Comparison of ENCODE assay signal across 8 cellular contexts in genomic region chr14:22200977-22201605, GRCh38.
DNase-seq lines count a peak whose midpoint lies in the region; ATAC-seq and TF ChIP-seq lines count a peak whose summit lies in the region.

No MANE protein-coding gene starts in this region.

- H3K4me1 ChIP-seq in right atrium auricular region, result no peaks in the 10 kb centered on the region

- no peaks in the 10 kb centered on the region for H3K27me3 ChIP-seq in right atrium auricular region

- no peaks in the 10 kb centered on the region for H3K9me3 ChIP-seq in right atrium auricular region

- H3K36me3 ChIP-seq in right atrium auricular region, result no peaks in the 10 kb centered on the region

- TF ChIP-seq CTCF in AG04449 (IDR thresholded peaks at IDR 0.05; ENCODE audit: insufficient read depth, low read length, missing control alignments) (peak; percentile 73), GM12874 (IDR thresholded peaks at IDR 0.05; ENCODE audit: insufficient read depth, low read depth, low read length) (peak; percentile 68), WI38 (IDR thresholded peaks at IDR 0.05; ENCODE audit: low read depth, low read length) (peak; percentile 70), right atrium auricular region (IDR thresholded peaks at IDR 0.05) (peak; percentile 27 to 60)

- H3K4me3 ChIP-seq in AG04449 (ENCODE audit: low read depth, low read length), result no peak overlapping the region
- no peak overlapping the region for H3K4me3 ChIP-seq in WI38 (ENCODE audit: low read depth, low read length)
- no peak overlapping the region for H3K4me3 ChIP-seq in right atrium auricular region

- CTCF ChIA-PET in AG04449 (lab: Yijun Ruan, JAX), result interaction anchor here (0.6 to 4.3 kb wide), 49 partner anchors 8 to 338 kb away, joined by 3 to 71 read pairs (median 6); no protein-coding TSS in a partner anchor

- no peak for ATAC-seq in GM21367 (IDR thresholded peaks at IDR 0.05; ENCODE audit: unreplicated experiment)

- no peak overlapping the region for H3K27ac ChIP-seq in right atrium auricular region

- DNase-seq in AG04449 (ENCODE audit: low read depth, low spot score) (no peak), M059J (ENCODE audit: low read depth) (peak; percentile 16), right atrium auricular region (ENCODE audit: low spot score) (no peak), superior temporal gyrus (ENCODE audit: extremely low spot score) (peak; percentile 37), AG20443 (ENCODE audit: low spot score) (no peak)

- POLR2A ChIA-PET in AG04449 (lab: Yijun Ruan, JAX), result no interaction called here

Comparison
In these comparisons a context has a peak if more than half of its experiments do, and no peak if none do; other contexts are left out.
1. DNase-seq: peak in M059J (single experiment) and superior temporal gyrus (single experiment); none in AG04449 (single experiment), right atrium auricular region (single experiment) and AG20443 (single experiment).
2. Peak in every context shown above with its lines, with median percentiles within 50 percentile points of each other: CTCF ChIP-seq.